Comparison of ENCODE assay signal across 8 cellular contexts in genomic region chr1:46198026-46198826, GRCh38. TPM values are rescaled to one million over a fixed set of nuclear protein-coding genes. Genes with fewer than 3 reads are reported as not detected.
DNase-seq lines count a peak whose midpoint lies in the region; ATAC-seq and TF ChIP-seq lines count a peak whose summit lies in the region.

Gene POMGNT1 (minus strand): TSS chr1:46198434. CDS start chr1:46197821, 613 bp downstream.

- H3K27me3 Mint-ChIP-seq in mesothelial cell of epicardium (ENCODE audit: low read depth): no peaks in the 10 kb centered on the region

- H3K9me3 Mint-ChIP-seq in mesothelial cell of epicardium: no peaks in the 10 kb centered on the region

- H3K4me3 ChIP-seq in endocrine pancreas (ENCODE audit: control insufficient read depth, insufficient read depth, low read length): peak within 1 kb of the TSS; percentile 87

- ATAC-seq in GM18868 (IDR thresholded peaks at IDR 0.05; ENCODE audit: unreplicated experiment) (peak; percentile 93), HG03108 (IDR thresholded peaks at IDR 0.05; ENCODE audit: unreplicated experiment) (peak; percentile 74)

- no peaks in the 10 kb centered on the region for H3K4me1 ChIP-seq in endocrine pancreas (ENCODE audit: control insufficient read depth, insufficient read depth, low read length)

- peaks cover 17% of the 10 kb centered on the region for H3K4me1 Mint-ChIP-seq in mesothelial cell of epicardium

- DNase-seq in AML-193 (lab: John Stamatoyannopoulos, UW) (peak; percentile 39 to 60), NCI-H748 treated with DMSO at 0.1 percent for 48 hours (lab: John Stamatoyannopoulos, UW) (peak; percentile 40), mesothelial cell of epicardium (ENCODE audit: low spot score in 2 of 2, unreplicated experiment in 2 of 2) (peak; percentile 46 to 74)
- peak; percentile 48 to 75 (median 50) for DNase-seq in activated CD8-positive, alpha-beta memory T cell treated with anti-CD3 and anti-CD28 coated beads for 48 hours (ENCODE audit: low read depth in 2 of 3, low spot score in 2 of 3)
- DNase-seq in stimulated activated CD8-positive, alpha-beta memory T cell treated with anti-CD3 and anti-CD28 coated beads, Interleukin-15, amount 100 ng/mL, for 48 hours (ENCODE audit: low read depth in 2 of 2): peak; percentile 75

- H3K4me3 Mint-ChIP-seq in mesothelial cell of epicardium: peak within 1 kb of the TSS; percentile 80

- TF ChIP-seq CTCF in mesothelial cell of epicardium (IDR thresholded peaks at IDR 0.05; ENCODE audit: unreplicated experiment): no peak

- H3K36me3 ChIP-seq in endocrine pancreas (ENCODE audit: control insufficient read depth, insufficient read depth, low read length): no peaks in the 10 kb centered on the region

- H3K27ac Mint-ChIP-seq in mesothelial cell of epicardium: peak within 1 kb of the TSS; percentile 64

- no peaks in the 10 kb centered on the region for H3K27me3 ChIP-seq in endocrine pancreas (ENCODE audit: control insufficient read depth, insufficient read depth, low read length)

- peaks cover 4% of the 10 kb centered on the region for H3K36me3 Mint-ChIP-seq in mesothelial cell of epicardium

- no peaks in the 10 kb centered on the region for H3K9me3 ChIP-seq in endocrine pancreas (ENCODE audit: control insufficient read depth, low read length)

- peak within 1 kb of the TSS; percentile 99 for H3K9ac ChIP-seq in endocrine pancreas (ENCODE audit: control insufficient read depth, insufficient read depth, low read length)

RNA-seq across cellular contexts. Expression of gene POMGNT1, which starts in this region (rescaled TPM):
- 87.1 to 95.6 TPM (median 91.6 TPM) in 3 replicates for total RNA-seq in mesothelial cell of epicardium

Comparison
In these comparisons a context has a peak if more than half of its experiments do, and no peak if none do; other contexts are left out.
1. Peak in every context shown above with its lines: DNase-seq, ATAC-seq and H3K4me3 ChIP-seq.